11 cellular contexts compared by ENCODE assay signal in the genomic region with DNA sequence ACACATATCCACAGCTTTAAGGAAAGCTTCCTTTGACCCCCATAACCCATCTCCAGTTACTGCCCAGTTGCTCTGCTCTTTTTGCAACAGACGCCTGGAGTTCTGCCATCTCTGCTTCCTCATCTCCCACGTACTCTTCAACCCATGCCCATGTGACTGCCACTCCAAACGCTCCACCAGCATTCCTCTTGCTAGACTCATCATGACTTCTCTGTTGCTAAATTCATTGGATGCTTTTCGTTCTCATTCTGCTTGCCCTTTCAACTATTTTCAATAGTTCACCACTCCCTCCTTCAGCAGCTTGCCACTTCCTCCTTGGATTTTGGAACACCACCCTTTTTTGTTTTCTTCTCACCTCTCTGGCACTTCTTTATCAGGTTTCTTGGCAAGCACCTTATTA. TPM values are rescaled to one million over a fixed set of nuclear protein-coding genes. Genes with fewer than 3 reads are reported as not detected.
A peak's percentile ranks its signal among the peaks of the same experiment; 100 is the strongest.
DNase-seq lines count a peak whose midpoint lies in the region; ATAC-seq and TF ChIP-seq lines count a peak whose summit lies in the region.
"Had no signal": no experiment of that assay in that cellular context is flagged by ENCODE, and none has a peak within 500 bp of the region (broad histone marks: within the 10 kb centered on the region; RNA-seq: fewer than 3 reads in every experiment).

No MANE protein-coding gene starts in this region.

- POLR2A ChIA-PET in activated CD4-positive, alpha-beta T cell treated with anti-CD3 and anti-CD28 coated beads for 36 hours (lab: Charles Lee) = no interaction called here

- TF ChIP-seq POLR2A in sigmoid colon (IDR thresholded peaks at IDR 0.05) = no peak

- no peak overlapping the region for H3K27ac Mint-ChIP-seq in activated CD4-positive, alpha-beta T cell treated with anti-CD3 and anti-CD28 coated beads for 36 hours
- H3K27ac Mint-ChIP-seq: nephron; stimulated activated naive CD8-positive, alpha-beta T cell treated with anti-CD3 and anti-CD28 coated beads, Interleukin-15, Interleukin-2, amounts not matched to agents 100 ng/mL and 50 ng/mL, for 24 hours had no signal

- in situ Hi-C loops in HAP-1 (cut with MboI; ENCODE audit: low sequenced_read_pairs) = no loop called here

- ATAC-seq in GM18502 (IDR thresholded peaks at IDR 0.05; ENCODE audit: poor library complexity, unreplicated experiment) (no peak), GM18858 (IDR thresholded peaks at IDR 0.05; ENCODE audit: unreplicated experiment) (no peak)
- ATAC-seq in activated CD4-positive, alpha-beta T cell treated with anti-CD3 and anti-CD28 coated beads for 36 hours = no peak

- peaks cover 10% of the 10 kb centered on the region for H3K36me3 Mint-ChIP-seq in activated CD4-positive, alpha-beta T cell treated with anti-CD3 and anti-CD28 coated beads for 36 hours (ENCODE audit: low read depth)

- 12 to 42% methylated on average over 4 of the region's 4 CpGs for WGBS in sigmoid colon, 2 donors

- TF ChIP-seq EP300 in sigmoid colon (IDR thresholded peaks at IDR 0.05) = no peak

- H3K27ac ChIP-seq in sigmoid colon = peak overlapping the region in 3 of 4 donors; percentile 1 to 59 (median 50)
- H3K27ac ChIP-seq: VCaP had no signal

- intact Hi-C loops in sigmoid colon (cut with DNase I) = no loop called here
- intact Hi-C loops in activated CD4-positive, alpha-beta T cell treated with anti-CD3 and anti-CD28 coated beads for 36 hours (cut with DNase I, micrococcal nuclease) = loop anchor here in 1 of 2 experiments (5.0 kb wide), 1 partner anchor 1022 kb away; a partner anchor contains a TSS

- H3K36me3 ChIP-seq in sigmoid colon (no peaks in the 10 kb centered on the region), HAP-1 (replicated peaks) (peaks cover 5% of the 10 kb centered on the region)

- CTCF ChIA-PET in activated CD4-positive, alpha-beta T cell treated with anti-CD3 and anti-CD28 coated beads for 36 hours (lab: Charles Lee) = interaction anchor here (1.5 kb wide), 1 partner anchor 11 kb away, joined by 3 read pairs; no protein-coding TSS in a partner anchor

- DNase-seq in GM04504 (ENCODE audit: low read depth) = peak; percentile 96
- peak; percentile 91 for DNase-seq in RPMI7951 (ENCODE audit: low read depth)
- DNase-seq in fibroblast of pulmonary artery (ENCODE audit: low read depth) = peak; percentile 98
- peak; percentile 75 for DNase-seq in sigmoid colon
- DNase-seq in activated CD4-positive, alpha-beta T cell treated with anti-CD3 and anti-CD28 coated beads for 36 hours = no peak
- DNase-seq in HAP-1 (ENCODE audit: low spot score in 2 of 2) = no peak

- no peak overlapping the region for H3K4me3 Mint-ChIP-seq in activated CD4-positive, alpha-beta T cell treated with anti-CD3 and anti-CD28 coated beads for 36 hours
- H3K4me3 Mint-ChIP-seq: stimulated activated naive CD8-positive, alpha-beta T cell treated with anti-CD3 and anti-CD28 coated beads, Interleukin-15, Interleukin-2, amounts not matched to agents 100 ng/mL and 50 ng/mL, for 24 hours had no signal

- H3K27me3 Mint-ChIP-seq in activated CD4-positive, alpha-beta T cell treated with anti-CD3 and anti-CD28 coated beads for 36 hours = no peaks in the 10 kb centered on the region
- H3K27me3 Mint-ChIP-seq: stimulated activated naive CD8-positive, alpha-beta T cell treated with anti-CD3 and anti-CD28 coated beads, Interleukin-15, Interleukin-2, amounts not matched to agents 100 ng/mL and 50 ng/mL, for 24 hours had no signal

- H3K4me1 Mint-ChIP-seq in activated CD4-positive, alpha-beta T cell treated with anti-CD3 and anti-CD28 coated beads for 36 hours = peaks cover 18% of the 10 kb centered on the region

- H3K27me3 ChIP-seq in sigmoid colon = no peaks in the 10 kb centered on the region
- no peaks in the 10 kb centered on the region for H3K27me3 ChIP-seq in HAP-1 (ENCODE audit: low read depth)

- no peaks in the 10 kb centered on the region for H3K9me3 Mint-ChIP-seq in activated CD4-positive, alpha-beta T cell treated with anti-CD3 and anti-CD28 coated beads for 36 hours (ENCODE audit: low read depth)
- H3K9me3 Mint-ChIP-seq: nephron; stimulated activated naive CD8-positive, alpha-beta T cell treated with anti-CD3 and anti-CD28 coated beads, Interleukin-15, Interleukin-2, amounts not matched to agents 100 ng/mL and 50 ng/mL, for 24 hours had no signal

- H3K9me3 ChIP-seq in sigmoid colon = no peaks in the 10 kb centered on the region
- H3K9me3 ChIP-seq in HAP-1 = no peaks in the 10 kb centered on the region

- H3K4me1 ChIP-seq in sigmoid colon (peaks cover 0 to 28% (median 18%) of the 10 kb centered on the region in 4 donors), HAP-1 (no peaks in the 10 kb centered on the region)

- TF ChIP-seq CTCF in fibroblast of pulmonary artery (IDR thresholded peaks at IDR 0.05; ENCODE audit: low read length, missing control alignments) (no peak), sigmoid colon (IDR thresholded peaks at IDR 0.05) (no peak)

- H3K4me3 ChIP-seq in fibroblast of pulmonary artery (replicated peaks; ENCODE audit: low read depth, low read length) (no peak overlapping the region), sigmoid colon (no peak overlapping the region), HAP-1 (no peak overlapping the region)

RNA-seq across cellular contexts. Expression of a gene that starts 2.7 kb away (rescaled TPM):
- 186 and 201 TPM in 2 replicates for total RNA-seq in RPMI7951 (2014; rRNA removed; shearing (Covaris generic))
- 10 to 100 TPM in 1 of 4 donors, 1 to 10 TPM in 3; 5.0 to 13.8 (median 6.6) TPM for total RNA-seq in sigmoid colon
- 10 to 100 TPM in 1 of 3 donors, 1 to 10 TPM in 2; 6.0 to 18.9 (median 9.5) TPM for polyA plus RNA-seq in sigmoid colon
- 10 to 100 TPM; 56.2 to 58.8 TPM for total RNA-seq in activated CD4-positive, alpha-beta T cell treated with anti-CD3 and anti-CD28 coated beads for 36 hours

RNA-seq across cellular contexts. Expression of a gene that starts 21.8 kb away (rescaled TPM):
- total RNA-seq in RPMI7951 (2014; rRNA removed; shearing (Covaris generic)) = 0.24 and 0.59 TPM in 2 replicates
- total RNA-seq in sigmoid colon = 1 to 10 TPM in 1 of 4 donors, under 1 TPM in 3; 0.16 to 1.1 (median 0.38) TPM
- polyA plus RNA-seq in sigmoid colon = 1 to 10 TPM; 1.8 to 3.0 (median 2.8) TPM
- under 1 TPM; 0.02 to 0.04 TPM for total RNA-seq in activated CD4-positive, alpha-beta T cell treated with anti-CD3 and anti-CD28 coated beads for 36 hours

RNA-seq across cellular contexts. Expression of a gene that starts 25.7 kb away (rescaled TPM):
- 21.0 and 24.5 TPM in 2 replicates for total RNA-seq in RPMI7951 (2014; rRNA removed; shearing (Covaris generic))
- 10 to 100 TPM; 33.2 to 59.9 (median 55.4) TPM for total RNA-seq in sigmoid colon
- 10 to 100 TPM; 28.8 to 56.0 (median 33.1) TPM for polyA plus RNA-seq in sigmoid colon
- 10 to 100 TPM; 30.8 to 46.2 TPM for total RNA-seq in activated CD4-positive, alpha-beta T cell treated with anti-CD3 and anti-CD28 coated beads for 36 hours

RNA-seq across cellular contexts. Expression of a gene that starts 29.0 kb away (rescaled TPM):
- total RNA-seq in RPMI7951 (2014; rRNA removed; shearing (Covaris generic)) = not detected in 2 replicates
- total RNA-seq in sigmoid colon = 1 to 10 TPM in 1 of 4 donors, not detected in 3; 8.2 TPM
- over 10,000 TPM; 12,817 to 35,077 (median 19,474) TPM for polyA plus RNA-seq in sigmoid colon
- total RNA-seq in activated CD4-positive, alpha-beta T cell treated with anti-CD3 and anti-CD28 coated beads for 36 hours = not detected

RNA-seq across cellular contexts. Expression of a gene that starts 39.1 kb away (rescaled TPM):
- 8.1 and 8.5 TPM in 2 replicates for total RNA-seq in RPMI7951 (2014; rRNA removed; shearing (Covaris generic))
- 10 to 100 TPM; 43.9 to 97.2 (median 65.3) TPM for total RNA-seq in sigmoid colon
- polyA plus RNA-seq in sigmoid colon = 10 to 100 TPM in 1 of 3 donors, 1 to 10 TPM in 2; 5.1 to 33.4 (median 7.8) TPM
- total RNA-seq in activated CD4-positive, alpha-beta T cell treated with anti-CD3 and anti-CD28 coated beads for 36 hours = under 1 TPM; 0.65 to 0.98 TPM

Comparison
In these comparisons a context has a peak if more than half of its experiments do, and no peak if none do; other contexts are left out.
1. DNase-seq: peak in GM04504 (single experiment), RPMI7951 (single experiment), fibroblast of pulmonary artery (single experiment) and sigmoid colon (single experiment); none in activated CD4-positive, alpha-beta T cell treated with anti-CD3 and anti-CD28 coated beads for 36 hours (single experiment) and HAP-1 (0 of 2).